1 cellular context compared by ENCODE assay signal in the genomic region with DNA sequence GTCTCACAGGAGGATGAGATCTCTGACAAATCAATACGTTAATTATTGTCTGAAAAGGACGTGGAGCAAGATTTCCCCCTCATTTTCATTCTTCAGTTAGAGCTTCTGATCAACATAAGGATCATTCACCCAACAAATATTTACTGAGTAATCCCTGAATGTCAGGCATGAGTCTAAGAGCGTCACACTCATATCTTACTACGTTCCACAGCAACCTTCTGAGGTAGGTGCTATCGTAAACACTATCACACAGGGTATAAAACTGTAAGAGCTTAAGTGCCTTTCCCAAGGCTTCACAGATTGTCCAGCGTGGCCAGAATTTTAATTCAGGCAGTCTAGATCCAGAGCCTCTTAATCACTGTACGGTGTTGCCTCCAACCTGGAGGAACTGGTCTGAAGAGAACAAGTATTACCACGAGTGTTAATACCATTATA.
TF ChIP-seq lines count a peak whose summit lies in the region.

No MANE protein-coding gene starts in this region.

TF ChIP-seq in A549, 52 proteins besides CTCF, POLR2A, EP300 and RAD21 (continued from another document):
- TF ChIP-seq, protein P1, sequence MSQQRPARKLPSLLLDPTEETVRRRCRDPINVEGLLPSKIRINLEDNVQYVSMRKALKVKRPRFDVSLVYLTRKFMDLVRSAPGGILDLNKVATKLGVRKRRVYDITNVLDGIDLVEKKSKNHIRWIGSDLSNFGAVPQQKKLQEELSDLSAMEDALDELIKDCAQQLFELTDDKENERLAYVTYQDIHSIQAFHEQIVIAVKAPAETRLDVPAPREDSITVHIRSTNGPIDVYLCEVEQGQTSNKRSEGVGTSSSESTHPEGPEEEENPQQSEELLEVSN (IDR thresholded peaks at IDR 0.05; ENCODE audit: borderline replicate concordance, low read depth) = no peak
- TF ChIP-seq ZNF302 (CRISPR knock-in tag; IDR thresholded peaks at IDR 0.05) (peak; percentile 73; the same call in 1 of the 2 replicates), NPAS2 (CRISPR knock-in tag; IDR thresholded peaks at IDR 0.05; ENCODE audit: borderline replicate concordance) (no peak), JUN (IDR thresholded peaks at IDR 0.05) (peak; percentile 83 to 90; a peak in 3 of 5 replicates), FOSL2 (IDR thresholded peaks at IDR 0.05) (peak; percentile 84), FOSL2 (CRISPR knock-in tag; IDR thresholded peaks at IDR 0.05) (peak; percentile 99), FOSB (CRISPR knock-in tag; IDR thresholded peaks at IDR 0.05) (peak; percentile 98), HOXB5 (CRISPR knock-in tag; IDR thresholded peaks at IDR 0.05) (peak; percentile 99), POLR2AphosphoS2 (conservative IDR thresholded peaks at IDR 0.05; ENCODE audit: low read length) (no peak), SMC3 (IDR thresholded peaks at IDR 0.05) (no peak), RCOR1 (IDR thresholded peaks at IDR 0.05; ENCODE audit: low read depth, low read length) (no peak), HEYL (CRISPR knock-in tag; IDR thresholded peaks at IDR 0.05) (peak; percentile 97), BHLHE40 (IDR thresholded peaks at IDR 0.05; ENCODE audit: low read depth, low read length) (no peak), JUNB (IDR thresholded peaks at IDR 0.05) (peak; percentile 92), HOXB13 (CRISPR knock-in tag; IDR thresholded peaks at IDR 0.05; ENCODE audit: low read depth) (peak; percentile 99), NR3C1 (IDR thresholded peaks at IDR 0.05) (no peak), CHD4 (IDR thresholded peaks at IDR 0.05; ENCODE audit: borderline replicate concordance) (no peak), ZFP36 (IDR thresholded peaks at IDR 0.05; ENCODE audit: borderline replicate concordance, partially characterized antibody) (no peak), RNF2 (IDR thresholded peaks at IDR 0.05; ENCODE audit: borderline replicate concordance, low read depth) (no peak), MAX (IDR thresholded peaks at IDR 0.05) (peak; percentile 79), CHD2 (IDR thresholded peaks at IDR 0.05; ENCODE audit: low read length, partially characterized antibody) (no peak)
- TF ChIP-seq, protein P2, sequence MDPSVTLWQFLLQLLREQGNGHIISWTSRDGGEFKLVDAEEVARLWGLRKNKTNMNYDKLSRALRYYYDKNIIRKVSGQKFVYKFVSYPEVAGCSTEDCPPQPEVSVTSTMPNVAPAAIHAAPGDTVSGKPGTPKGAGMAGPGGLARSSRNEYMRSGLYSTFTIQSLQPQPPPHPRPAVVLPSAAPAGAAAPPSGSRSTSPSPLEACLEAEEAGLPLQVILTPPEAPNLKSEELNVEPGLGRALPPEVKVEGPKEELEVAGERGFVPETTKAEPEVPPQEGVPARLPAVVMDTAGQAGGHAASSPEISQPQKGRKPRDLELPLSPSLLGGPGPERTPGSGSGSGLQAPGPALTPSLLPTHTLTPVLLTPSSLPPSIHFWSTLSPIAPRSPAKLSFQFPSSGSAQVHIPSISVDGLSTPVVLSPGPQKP (IDR thresholded peaks at IDR 0.05; ENCODE audit: low read depth, low read length) = no peak
- TF ChIP-seq, protein P3, sequence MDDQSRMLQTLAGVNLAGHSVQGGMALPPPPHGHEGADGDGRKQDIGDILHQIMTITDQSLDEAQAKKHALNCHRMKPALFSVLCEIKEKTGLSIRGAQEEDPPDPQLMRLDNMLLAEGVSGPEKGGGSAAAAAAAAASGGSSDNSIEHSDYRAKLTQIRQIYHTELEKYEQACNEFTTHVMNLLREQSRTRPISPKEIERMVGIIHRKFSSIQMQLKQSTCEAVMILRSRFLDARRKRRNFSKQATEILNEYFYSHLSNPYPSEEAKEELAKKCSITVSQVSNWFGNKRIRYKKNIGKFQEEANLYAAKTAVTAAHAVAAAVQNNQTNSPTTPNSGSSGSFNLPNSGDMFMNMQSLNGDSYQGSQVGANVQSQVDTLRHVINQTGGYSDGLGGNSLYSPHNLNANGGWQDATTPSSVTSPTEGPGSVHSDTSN (IDR thresholded peaks at IDR 0.05) = peak; percentile 70; the same call in 1 of the 2 replicates
TF ChIP-seq in A549: peak in this region for 20.
